10 cellular contexts compared by ENCODE assay signal in genomic region chr19:15544283-15544682, GRCh38. TPM values are rescaled to one million over a fixed set of nuclear protein-coding genes. Genes with fewer than 3 reads are reported as not detected.
"Had no signal": no experiment of that assay in that cellular context is flagged by ENCODE, and none has a peak within 500 bp of the region (broad histone marks: within the 10 kb centered on the region; RNA-seq: fewer than 3 reads in every experiment).

No MANE protein-coding gene starts in this region.

- H3K4me3 ChIP-seq: GM23248, HAP-1 had no signal

- H3K27ac ChIP-seq: GM23248, KMS-11 had no signal

- H2AFZ ChIP-seq: GM23248 had no signal

- H3K4me1 ChIP-seq: HAP-1 had no signal

- DNase-seq: GM23248, GOT3, H7, HFFc6, Karpas-422, KBM-7 had no signal

- ATAC-seq: HCT116 had no signal

- H3K9ac ChIP-seq: GM23248, KMS-11 had no signal

- H3K9me3 ChIP-seq: HAP-1 had no signal

- H3K4me2 ChIP-seq: KMS-11 had no signal

- H3K36me3 ChIP-seq: HAP-1 had no signal

RNA-seq across cellular contexts. Expression of gene CYP4F22, which starts 36.0 kb away (rescaled TPM):
- total RNA-seq: GM23248, H7, HFFc6, HT-29 had no signal
- polyA plus RNA-seq: GM23248 had no signal
